In the genomic region with DNA sequence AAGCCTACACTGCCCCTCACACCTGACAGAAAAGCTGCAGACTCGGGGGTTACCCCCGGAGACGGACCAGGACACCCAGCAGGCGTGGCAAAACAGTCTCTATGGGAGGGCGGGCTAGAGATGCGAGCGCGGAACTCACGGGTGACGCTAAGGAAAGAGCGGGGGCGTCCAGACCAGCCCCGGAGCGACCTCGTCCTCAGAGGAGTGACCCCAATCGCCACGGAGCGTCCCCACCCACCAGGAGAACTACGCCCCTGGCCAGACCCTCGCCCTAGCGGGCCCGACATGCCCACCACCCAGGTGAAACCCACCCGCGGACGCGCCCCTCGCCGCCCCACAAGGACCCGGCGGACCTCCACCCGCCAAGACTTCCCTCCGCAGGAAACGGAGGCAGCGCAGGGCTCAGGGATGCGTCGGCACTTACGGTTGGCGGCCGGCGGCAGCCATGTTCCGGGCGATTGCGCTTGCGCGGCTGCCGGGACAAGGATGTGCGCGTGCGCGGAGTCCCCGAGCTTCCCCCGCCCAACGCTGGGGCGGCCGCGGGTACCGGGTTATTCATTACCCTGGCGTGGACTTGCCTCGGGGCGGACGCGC, we compare ENCODE assay signal across 8 cellular contexts. TPM values are rescaled to one million over a fixed set of nuclear protein-coding genes. Genes with fewer than 3 reads are reported as not detected.
DNase-seq lines count a peak whose midpoint lies in the region; ATAC-seq and FAIRE-seq lines count a peak whose summit lies in the region.

A gene (minus strand): TSS at position 462 of the 594 bp plus-strand sequence. CDS start 21,286 bp downstream, outside the sequence.

- POLR2A ChIA-PET in activated CD4-positive, alpha-beta T cell treated with anti-CD3 and anti-CD28 coated beads, Interleukin-2, amount 10 ng/mL, durations not matched to agents 7 days and 5 days (lab: Charles Lee), result no interaction called here

- CTCF ChIA-PET in activated CD4-positive, alpha-beta T cell treated with anti-CD3 and anti-CD28 coated beads, Interleukin-2, amount 10 ng/mL, durations not matched to agents 7 days and 5 days (lab: Charles Lee), result interaction anchor here (0.6 kb wide), 1 partner anchor 335 kb away, joined by 5 read pairs; no protein-coding TSS in a partner anchor

- peaks cover 24% of the 10 kb centered on the region for H3K36me3 Mint-ChIP-seq in activated CD4-positive, alpha-beta T cell treated with anti-CD3 and anti-CD28 coated beads, Interleukin-2, amount 10 ng/mL, durations not matched to agents 7 days and 5 days (ENCODE audit: low read depth)

- no peaks in the 10 kb centered on the region for H3K27me3 Mint-ChIP-seq in activated CD4-positive, alpha-beta T cell treated with anti-CD3 and anti-CD28 coated beads, Interleukin-2, amount 10 ng/mL, durations not matched to agents 7 days and 5 days

- H3K4me1 Mint-ChIP-seq in activated CD4-positive, alpha-beta T cell treated with anti-CD3 and anti-CD28 coated beads, Interleukin-2, amount 10 ng/mL, durations not matched to agents 7 days and 5 days, result peaks cover 17% of the 10 kb centered on the region

- peak within 1 kb of the TSS; percentile 86 for H3K4me3 Mint-ChIP-seq in activated CD4-positive, alpha-beta T cell treated with anti-CD3 and anti-CD28 coated beads, Interleukin-2, amount 10 ng/mL, durations not matched to agents 7 days and 5 days

- H3K9me3 Mint-ChIP-seq in activated CD4-positive, alpha-beta T cell treated with anti-CD3 and anti-CD28 coated beads, Interleukin-2, amount 10 ng/mL, durations not matched to agents 7 days and 5 days, result peaks cover 26% of the 10 kb centered on the region

- peak; percentile 42 for ATAC-seq in HG03066 (IDR thresholded peaks at IDR 0.05; ENCODE audit: low read depth, unreplicated experiment)
- peak; percentile 65 for ATAC-seq in left lobe of liver

- DNase-seq in GM18507 (ENCODE audit: extremely low spot score, insufficient read length, low read depth) (peak; percentile 77), NCI-H446 treated with DMSO at 0.1 percent for 48 hours (lab: John Stamatoyannopoulos, UW) (peak; percentile 46), dedifferentiated amniotic fluid mesenchymal stem cell (ENCODE audit: extremely low spot score) (peak; percentile 81), left lobe of liver (ENCODE audit: low spot score) (peak; percentile 94), NCI-H345 treated with DMSO at 0.1 percent for 48 hours (lab: John Stamatoyannopoulos, UW; ENCODE audit: unreplicated experiment) (no peak)
- peak; percentile 88 for DNase-seq in activated CD4-positive, alpha-beta T cell treated with anti-CD3 and anti-CD28 coated beads, Interleukin-2, amount 10 ng/mL, durations not matched to agents 7 days and 5 days
- peak; percentile 90 for DNase-seq in stimulated activated CD4-positive, alpha-beta T cell treated with anti-CD3 and anti-CD28 coated beads, Interleukin-1b, Interleukin-23, amount 100 ng/mL, for 48 hours

- peak within 1 kb of the TSS; percentile 90 for H3K27ac Mint-ChIP-seq in activated CD4-positive, alpha-beta T cell treated with anti-CD3 and anti-CD28 coated beads, Interleukin-2, amount 10 ng/mL, durations not matched to agents 7 days and 5 days

- peak; percentile 84 for FAIRE-seq in GM18507 (lab: Jason Lieb, UNC)

RNA-seq across cellular contexts. Expression of the gene that starts here (rescaled TPM):
- 1 to 10 TPM; 5.2 to 5.5 TPM for total RNA-seq in activated CD4-positive, alpha-beta T cell treated with anti-CD3 and anti-CD28 coated beads, Interleukin-2, amount 10 ng/mL, durations not matched to agents 7 days and 5 days
- total RNA-seq in left lobe of liver, result 5.7 TPM
